ENCODE assay signal across 14 cellular contexts in genomic region chr10:46377022-46377421, GRCh38. TPM values are rescaled to one million over a fixed set of nuclear protein-coding genes. Genes with fewer than 3 reads are reported as not detected.
"Had no signal": no experiment of that assay in that cellular context is flagged by ENCODE, and none has a peak within 500 bp of the region (broad histone marks: within the 10 kb centered on the region; RNA-seq: fewer than 3 reads in every experiment).

No MANE protein-coding gene starts in this region.

RNA-seq across cellular contexts. Expression of gene ANXA8L1, which starts 1.4 kb away (rescaled TPM):
- total RNA-seq: activated CD4-positive, alpha-beta memory T cell treated with anti-CD3 and anti-CD28 coated beads for 36 hours; activated CD4-positive, alpha-beta T cell treated with anti-CD3 and anti-CD28 coated beads for 36 hours; activated CD4-positive, alpha-beta T cell treated with anti-CD3 and anti-CD28 coated beads, Interleukin-2, amount 10 ng/mL, durations not matched to agents 24 days and 14 days; activated CD8-positive, alpha-beta memory T cell treated with anti-CD3 and anti-CD28 coated beads for 36 hours; activated CD8-positive, alpha-beta T cell treated with anti-CD3 and anti-CD28 coated beads, Interleukin-2, amount 10 ng/mL, durations not matched to agents 7 days and 5 days; activated naive CD4-positive, alpha-beta T cell treated with anti-CD3 and anti-CD28 coated beads for 36 hours; activated naive CD8-positive, alpha-beta T cell treated with anti-CD3 and anti-CD28 coated beads for 36 hours; activated T-helper 1 cell treated with anti-CD3 and anti-CD28 coated beads, Interleukin-12 subunit alpha, Interleukin-12 subunit beta, Interleukin-2, Interleukin-4 antibody, amounts not matched to agents 30 ng/mL and 10 ng/mL and 1 ng/mL, durations not matched to agents 14 hours and 24 hours and 36 hours; activated T-helper 2 cell treated with anti-CD3 and anti-CD28 coated beads, Interferon-gamma antibody, Interleukin-2, Interleukin-4, amounts not matched to agents 10 μg/mL and 5 μg/mL and 100 μg/mL, durations not matched to agents 14 hours and 24 hours and 36 hours; ascending aorta; cardiac septum; cerebellum; endodermal cell; gastrocnemius medialis had no signal
